ENCODE assay signal across 11 cellular contexts in the genomic region with DNA sequence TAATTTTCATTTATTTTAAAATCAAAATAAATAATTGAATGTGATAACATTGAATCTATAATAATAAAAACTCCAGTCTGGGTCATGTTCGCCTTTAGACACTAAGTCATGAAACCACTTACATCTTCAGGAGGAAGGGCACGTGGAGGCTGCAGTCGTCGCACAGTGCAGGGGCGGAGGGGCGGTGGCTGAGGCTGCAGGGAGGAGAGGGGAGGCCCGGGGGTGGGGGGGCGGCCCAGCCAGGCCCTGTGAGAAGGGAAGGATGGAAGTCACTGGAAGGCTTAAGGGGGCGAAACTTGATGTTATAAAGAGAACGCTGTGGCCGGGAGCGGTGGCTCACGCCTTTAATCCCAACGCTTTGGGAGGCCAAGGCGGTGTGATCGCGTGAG. TPM values are rescaled to one million over a fixed set of nuclear protein-coding genes. Genes with fewer than 3 reads are reported as not detected.
DNase-seq lines count a peak whose midpoint lies in the region; ATAC-seq and TF ChIP-seq lines count a peak whose summit lies in the region.
"Had no signal": no experiment of that assay in that cellular context is flagged by ENCODE, and none has a peak within 500 bp of the region (broad histone marks: within the 10 kb centered on the region; RNA-seq: fewer than 3 reads in every experiment).

No MANE protein-coding gene starts in this region.

- no peaks in the 10 kb centered on the region for H3K9me3 Mint-ChIP-seq in central memory CD8-positive, alpha-beta T cell
- no peaks in the 10 kb centered on the region for H3K9me3 Mint-ChIP-seq in natural killer cell
- H3K9me3 Mint-ChIP-seq: effector memory CD8-positive, alpha-beta T cell had no signal

- H3K9me3 ChIP-seq in heart right ventricle (no peaks in the 10 kb centered on the region), vagina (no peaks in the 10 kb centered on the region)

- peaks cover 3% of the 10 kb centered on the region for H3K36me3 Mint-ChIP-seq in central memory CD8-positive, alpha-beta T cell (ENCODE audit: insufficient read depth)
- no peaks in the 10 kb centered on the region for H3K36me3 Mint-ChIP-seq in natural killer cell

- H3K27me3 ChIP-seq in heart right ventricle (no peaks in the 10 kb centered on the region), vagina (no peaks in the 10 kb centered on the region)

- ATAC-seq in heart right ventricle (peak in 1 of 8 donors; percentile 9), natural killer cell (peak; percentile 26 to 36 (median 28))
- no peak for ATAC-seq in central memory CD8-positive, alpha-beta T cell (replicated peaks; ENCODE audit: extremely low read depth, poor library complexity, severe bottlenecking)

- DNase-seq in heart right ventricle = no peak
- DNase-seq in cardiac septum (ENCODE audit: low spot score) = no peak
- no peak for DNase-seq in central memory CD8-positive, alpha-beta T cell (ENCODE audit: low spot score in 2 of 2)
- DNase-seq in natural killer cell = no peak
- DNase-seq in vagina (ENCODE audit: extremely low spot score in 2 of 2) = no peak
- no peak for DNase-seq in kidney glomerular epithelial cell (lab: John Stamatoyannopoulos, UW)
- DNase-seq in stimulated activated CD4-positive, alpha-beta T cell treated with anti-CD3 and anti-CD28 coated beads, Interleukin-12 subunit alpha, Interleukin-12 subunit beta, amount 100 ng/mL, for 4 hours = no peak
- DNase-seq in NCI-H510A treated with DMSO at 0.1 percent for 48 hours (lab: John Stamatoyannopoulos, UW) = no peak
- DNase-seq: NCI-H524 had no signal

- H3K4me1 ChIP-seq in heart right ventricle = peaks cover 0 to 49% (median 26%) of the 10 kb centered on the region in 9 donors
- peaks cover 31% of the 10 kb centered on the region for H3K4me1 ChIP-seq in vagina

- no peak overlapping the region for H3K27ac Mint-ChIP-seq in central memory CD8-positive, alpha-beta T cell (ENCODE audit: low read depth)
- H3K27ac Mint-ChIP-seq in natural killer cell = peak overlapping the region in 1 of 2 donors; percentile 95

- H3K4me3 Mint-ChIP-seq in central memory CD8-positive, alpha-beta T cell = peak overlapping the region; percentile 20
- peak overlapping the region; percentile 50 for H3K4me3 Mint-ChIP-seq in natural killer cell

- peaks cover 38% of the 10 kb centered on the region for H3K27me3 Mint-ChIP-seq in central memory CD8-positive, alpha-beta T cell
- peaks cover 0 to 4% of the 10 kb centered on the region in 2 donors for H3K27me3 Mint-ChIP-seq in natural killer cell (ENCODE audit: low read depth in 2 of 2)

- no peak for TF ChIP-seq POLR2A in vagina (IDR thresholded peaks at IDR 0.05)

- H3K4me3 ChIP-seq in heart right ventricle (peak overlapping the region in 9 of 10 donors; percentile 41 to 74 (median 63)), vagina (peak overlapping the region; percentile 58 to 63)

- H3K27ac ChIP-seq in heart right ventricle (peak overlapping the region in 3 of 10 donors; percentile 72 to 86 (median 72)), vagina (peak overlapping the region; percentile 82)
- H3K27ac ChIP-seq: KMS-11 had no signal

- 78 to 79% methylated on average over 17 of the region's 17 CpGs for WGBS in heart right ventricle, 2 donors

- peaks cover 17% of the 10 kb centered on the region for H3K4me1 Mint-ChIP-seq in central memory CD8-positive, alpha-beta T cell
- peaks cover 18 to 22% of the 10 kb centered on the region in 2 donors for H3K4me1 Mint-ChIP-seq in natural killer cell

- intact Hi-C loops in heart right ventricle (cut with DNase I) (loop anchor here in 1 of 10 donors (10.0 kb wide), 1 partner anchor 49 kb away; no protein-coding TSS in a partner anchor), cardiac septum (cut with DNase I) (no loop called here), natural killer cell (cut with micrococcal nuclease) (no loop called here), vagina (cut with DNase I) (loop anchor here (10.0 kb wide), 1 partner anchor 131 kb away; no protein-coding TSS in a partner anchor)

- H3K36me3 ChIP-seq in heart right ventricle = no peaks in the 10 kb centered on the region
- no peaks in the 10 kb centered on the region for H3K36me3 ChIP-seq in vagina

- TF ChIP-seq CTCF in heart right ventricle (IDR thresholded peaks at IDR 0.05) (no peak), natural killer cell (IDR thresholded peaks at IDR 0.05) (no peak), vagina (IDR thresholded peaks at IDR 0.05) (no peak)

RNA-seq across cellular contexts. Expression of a gene that starts 14.9 kb away (rescaled TPM):
- total RNA-seq in heart right ventricle (10 to 100 TPM; 16.2 to 46.1 (median 27.9) TPM), cardiac septum (27.8 TPM), natural killer cell (10 to 100 TPM; 28.8 to 34.8 (median 29.0) TPM), vagina (25.8 TPM)
- 10 to 100 TPM in 1 of 2 donors, 1 to 10 TPM in 1; 9.7 to 10.9 TPM for polyA plus RNA-seq in heart right ventricle
